In the genomic region with DNA sequence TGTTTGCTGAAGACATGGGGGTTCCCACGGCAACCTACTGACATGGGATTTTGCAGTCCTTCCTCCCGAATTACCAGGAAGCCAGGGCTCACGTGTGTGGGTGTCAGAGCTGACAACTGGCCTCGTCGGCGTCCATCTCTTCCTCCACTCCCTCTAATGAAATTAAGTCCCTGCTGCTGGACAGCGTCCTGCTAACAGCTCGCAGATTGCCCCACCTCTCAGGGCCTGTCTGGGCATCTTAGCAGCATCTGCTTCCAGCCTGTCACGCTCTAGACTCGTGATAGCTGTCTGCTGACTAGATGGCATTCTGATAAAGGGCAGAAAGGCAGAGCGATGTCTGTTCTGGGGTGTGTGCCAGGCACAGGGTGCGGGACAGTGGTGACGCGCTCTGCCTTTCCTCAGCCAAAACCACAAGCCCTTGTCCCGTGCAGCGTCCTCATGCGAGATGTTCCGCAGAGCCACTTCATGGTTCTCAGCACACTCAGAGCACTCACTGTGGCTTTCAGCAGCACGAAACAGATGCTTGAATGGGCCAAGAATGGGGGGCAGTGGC, we compare ENCODE assay signal across 8 cellular contexts.
DNase-seq lines count a peak whose midpoint lies in the region; ATAC-seq, FAIRE-seq and TF ChIP-seq lines count a peak whose summit lies in the region.

No MANE protein-coding gene starts in this region.

- POLR2A ChIA-PET in WTC11 (lab: Charles Lee) = no interaction called here

- TF ChIP-seq CTCF in WTC11 (IDR thresholded peaks at IDR 0.05) (no peak), right lobe of liver (IDR thresholded peaks at IDR 0.05) (no peak)

- intact Hi-C loops in right lobe of liver (cut with DNase I) = no loop called here

- H3K4me1 ChIP-seq in right lobe of liver = no peaks in the 10 kb centered on the region

- no peak overlapping the region for H3K27ac ChIP-seq in right lobe of liver

- CTCF ChIA-PET in WTC11 (lab: Charles Lee) = interaction anchor here (1.9 kb wide), 1 partner anchor 42 kb away, joined by 6 read pairs; no protein-coding TSS in a partner anchor

- H3K9me3 ChIP-seq in right lobe of liver = no peaks in the 10 kb centered on the region

- no peak overlapping the region for H3K4me3 ChIP-seq in right lobe of liver

- TF ChIP-seq POLR2A in right lobe of liver (IDR thresholded peaks at IDR 0.05) (peak; percentile 40), GM12891 (IDR thresholded peaks at IDR 0.05; ENCODE audit: low read depth, low read length) (no peak)

- no peak overlapping the region for H3K4me3 Mint-ChIP-seq in WTC11

- DNase-seq in WTC11 (ENCODE audit: low spot score) (no peak), cerebellar cortex (ENCODE audit: low spot score) (peak; percentile 17), right lobe of liver (peak; percentile 64 to 76 (median 72)), GM12891 (ENCODE audit: insufficient read length, low spot score) (no peak), germinal center (ENCODE audit: low spot score) (no peak), GM19239 (ENCODE audit: insufficient read length, low spot score) (no peak)
- DNase-seq in stimulated activated CD8-positive, alpha-beta memory T cell treated with anti-CD3 and anti-CD28 coated beads, Interleukin-12 subunit alpha, Interleukin-12 subunit beta, amount 100 ng/mL, for 4 hours (ENCODE audit: low read depth) = peak; percentile 22

- peaks cover 8% of the 10 kb centered on the region for H3K4me1 Mint-ChIP-seq in WTC11

- H3K27ac Mint-ChIP-seq in WTC11 = no peak overlapping the region

- no peaks in the 10 kb centered on the region for H3K27me3 Mint-ChIP-seq in WTC11 (ENCODE audit: low read depth)

- no peaks in the 10 kb centered on the region for H3K9me3 Mint-ChIP-seq in WTC11

- no peaks in the 10 kb centered on the region for H3K36me3 ChIP-seq in right lobe of liver

- FAIRE-seq in GM12891 (lab: Jason Lieb, UNC) = no peak
- no peak for FAIRE-seq in GM19239 (lab: Jason Lieb, UNC)

- no peaks in the 10 kb centered on the region for H3K27me3 ChIP-seq in right lobe of liver

- H3K36me3 Mint-ChIP-seq in WTC11 = no peaks in the 10 kb centered on the region

- WGBS in right lobe of liver (ENCODE audit: insufficient coverage, low coverage, low lambda C conversion rate, missing lambda C conversion rate) = 30% methylated on average over 16 of the region's 19 CpGs

- ATAC-seq in HG02678 (IDR thresholded peaks at IDR 0.05; ENCODE audit: unreplicated experiment) = peak; percentile 42
- no peak; the same call in 1 of the 2 replicates for ATAC-seq in WTC11
- ATAC-seq in right lobe of liver = peak; percentile 70 to 86 (median 74)

TF ChIP-seq in WTC11, 78 proteins besides CTCF, POLR2A, EP300 and RAD21 (continues in another document):
- TF ChIP-seq ERG (CRISPR knock-in tag; IDR thresholded peaks at IDR 0.05) (no peak), CREM (CRISPR knock-in tag; IDR thresholded peaks at IDR 0.05) (no peak), ATF3 (CRISPR knock-in tag; conservative IDR thresholded peaks at IDR 0.05) (0 out of 2 replicates have a peak, but pooled peaks have one; percentile 10)
- TF ChIP-seq, protein P1, sequence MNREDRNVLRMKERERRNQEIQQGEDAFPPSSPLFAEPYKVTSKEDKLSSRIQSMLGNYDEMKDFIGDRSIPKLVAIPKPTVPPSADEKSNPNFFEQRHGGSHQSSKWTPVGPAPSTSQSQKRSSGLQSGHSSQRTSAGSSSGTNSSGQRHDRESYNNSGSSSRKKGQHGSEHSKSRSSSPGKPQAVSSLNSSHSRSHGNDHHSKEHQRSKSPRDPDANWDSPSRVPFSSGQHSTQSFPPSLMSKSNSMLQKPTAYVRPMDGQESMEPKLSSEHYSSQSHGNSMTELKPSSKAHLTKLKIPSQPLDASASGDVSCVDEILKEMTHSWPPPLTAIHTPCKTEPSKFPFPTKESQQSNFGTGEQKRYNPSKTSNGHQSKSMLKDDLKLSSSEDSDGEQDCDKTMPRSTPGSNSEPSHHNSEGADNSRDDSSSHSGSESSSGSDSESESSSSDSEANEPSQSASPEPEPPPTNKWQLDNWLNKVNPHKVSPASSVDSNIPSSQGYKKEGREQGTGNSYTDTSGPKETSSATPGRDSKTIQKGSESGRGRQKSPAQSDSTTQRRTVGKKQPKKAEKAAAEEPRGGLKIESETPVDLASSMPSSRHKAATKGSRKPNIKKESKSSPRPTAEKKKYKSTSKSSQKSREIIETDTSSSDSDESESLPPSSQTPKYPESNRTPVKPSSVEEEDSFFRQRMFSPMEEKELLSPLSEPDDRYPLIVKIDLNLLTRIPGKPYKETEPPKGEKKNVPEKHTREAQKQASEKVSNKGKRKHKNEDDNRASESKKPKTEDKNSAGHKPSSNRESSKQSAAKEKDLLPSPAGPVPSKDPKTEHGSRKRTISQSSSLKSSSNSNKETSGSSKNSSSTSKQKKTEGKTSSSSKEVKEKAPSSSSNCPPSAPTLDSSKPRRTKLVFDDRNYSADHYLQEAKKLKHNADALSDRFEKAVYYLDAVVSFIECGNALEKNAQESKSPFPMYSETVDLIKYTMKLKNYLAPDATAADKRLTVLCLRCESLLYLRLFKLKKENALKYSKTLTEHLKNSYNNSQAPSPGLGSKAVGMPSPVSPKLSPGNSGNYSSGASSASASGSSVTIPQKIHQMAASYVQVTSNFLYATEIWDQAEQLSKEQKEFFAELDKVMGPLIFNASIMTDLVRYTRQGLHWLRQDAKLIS (CRISPR knock-in tag; IDR thresholded peaks at IDR 0.05; ENCODE audit: borderline replicate concordance) = no peak

TF ChIP-seq in GM12891, 5 proteins besides CTCF, POLR2A, EP300 and RAD21:
- no peak for TF ChIP-seq SPI1 (IDR thresholded peaks at IDR 0.05; ENCODE audit: low read depth, low read length)
- no peak for TF ChIP-seq PAX5 (IDR thresholded peaks at IDR 0.05; ENCODE audit: insufficient read depth, low read length, severe bottlenecking)
- no peak for TF ChIP-seq POU2F2 (IDR thresholded peaks at IDR 0.05; ENCODE audit: low read depth, low read length)
- TF ChIP-seq POLR2AphosphoS5 (IDR thresholded peaks at IDR 0.05; ENCODE audit: low read depth, low read length) = no peak
- TF ChIP-seq TAF1 (IDR thresholded peaks at IDR 0.05; ENCODE audit: low read depth, low read length) = no peak

Comparison
In these comparisons a context has a peak if more than half of its experiments do, and no peak if none do; other contexts are left out.
1. DNase-seq: peak in cerebellar cortex (single experiment), right lobe of liver (3 of 3) and stimulated activated CD8-positive, alpha-beta memory T cell treated with anti-CD3 and anti-CD28 coated beads, Interleukin-12 subunit alpha, Interleukin-12 subunit beta, amount 100 ng/mL, for 4 hours (single experiment); none in WTC11 (single experiment), GM12891 (single experiment), germinal center (single experiment) and GM19239 (single experiment).